ENCODE assay signal across 10 cellular contexts in genomic region chr1:226634611-226635246, GRCh38.
DNase-seq lines count a peak whose midpoint lies in the region; ATAC-seq and TF ChIP-seq lines count a peak whose summit lies in the region.
"Had no signal": no experiment of that assay in that cellular context is flagged by ENCODE, and none has a peak within 500 bp of the region (broad histone marks: within the 10 kb centered on the region; RNA-seq: fewer than 3 reads in every experiment).

No MANE protein-coding gene starts in this region.

- H3K27ac Mint-ChIP-seq in activated naive CD4-positive, alpha-beta T cell treated with anti-CD3 and anti-CD28 coated beads, Interleukin-2, amount 50 U/mL, for 72 hours, result peak overlapping the region; percentile 83 to 88
- H3K27ac Mint-ChIP-seq: GM23338 had no signal

- peak overlapping the region; percentile 52 for H3K27ac ChIP-seq in layer of hippocampus (ENCODE audit: low read depth, low read length)
- H3K27ac ChIP-seq in tibial nerve, result peak overlapping the region; percentile 59 to 85 (median 72)

- no peak for TF ChIP-seq CTCF in tibial nerve (IDR thresholded peaks at IDR 0.05)

- no peak for ATAC-seq in activated naive CD4-positive, alpha-beta T cell treated with anti-CD3 and anti-CD28 coated beads, Interleukin-2, amount 50 U/mL, for 72 hours
- no peak for ATAC-seq in HG03460 (IDR thresholded peaks at IDR 0.05; ENCODE audit: unreplicated experiment)

- H3K4me3 ChIP-seq in tibial nerve, result no peak overlapping the region
- H3K4me3 ChIP-seq: GM23338 had no signal

- 79 to 81% methylated on average over 14 to 22 of the region's 22 CpGs for WGBS in tibial nerve, 2 donors

- peaks cover 0 to 6% of the 10 kb centered on the region in 2 donors for H3K36me3 Mint-ChIP-seq in activated naive CD4-positive, alpha-beta T cell treated with anti-CD3 and anti-CD28 coated beads, Interleukin-2, amount 50 U/mL, for 72 hours

- H3K9me3 Mint-ChIP-seq in activated naive CD4-positive, alpha-beta T cell treated with anti-CD3 and anti-CD28 coated beads, Interleukin-2, amount 50 U/mL, for 72 hours, result no peaks in the 10 kb centered on the region
- H3K9me3 Mint-ChIP-seq: GM23338 had no signal

- H3K36me3 ChIP-seq in tibial nerve, result peaks cover 0 to 66% (median 0%) of the 10 kb centered on the region in 3 donors

- no peaks in the 10 kb centered on the region for H3K9me3 ChIP-seq in tibial nerve

- H3K27me3 ChIP-seq in layer of hippocampus (ENCODE audit: control insufficient read depth, insufficient read depth, low read length) (no peaks in the 10 kb centered on the region), tibial nerve (no peaks in the 10 kb centered on the region)

- TF ChIP-seq EP300 in tibial nerve (IDR thresholded peaks at IDR 0.05), result no peak

- peak; percentile 28 for DNase-seq in activated T-cell treated with anti-CD3 and anti-CD28 coated beads, Interleukin-2, amount 50 U/mL, for 1 hour
- no peak for DNase-seq in activated T-cell treated with anti-CD3 and anti-CD28 coated beads for 4 hours
- DNase-seq in activated naive CD4-positive, alpha-beta T cell treated with anti-CD3 and anti-CD28 coated beads, Interleukin-2, amount 50 U/mL, for 72 hours (ENCODE audit: low spot score in 2 of 2), result peak in 1 of 2 donors; percentile 55
- no peak for DNase-seq in tibial nerve (ENCODE audit: low spot score in 2 of 2)
- DNase-seq in cerebellar cortex (ENCODE audit: low spot score), result no peak
- no peak for DNase-seq in NCI-H146 (lab: John Stamatoyannopoulos, UW)
- DNase-seq: GF-D8 had no signal

- H3K4me1 ChIP-seq in tibial nerve, result peaks cover 0 to 51% (median 29%) of the 10 kb centered on the region in 4 donors

- no peak for TF ChIP-seq POLR2A in tibial nerve (IDR thresholded peaks at IDR 0.05)
